Comparison of ENCODE assay signal across 8 cellular contexts in genomic region chr2:3535794-3536681, GRCh38. TPM values are rescaled to one million over a fixed set of nuclear protein-coding genes. Genes with fewer than 3 reads are reported as not detected.
DNase-seq lines count a peak whose midpoint lies in the region; TF ChIP-seq lines count a peak whose summit lies in the region.

No MANE protein-coding gene starts in this region.

- peaks cover 17% of the 10 kb centered on the region for H3K4me1 Mint-ChIP-seq in Calu3 (ENCODE audit: low read depth, unreplicated experiment)

- peak overlapping the region; percentile 99 for H3K27ac Mint-ChIP-seq in Calu3 (ENCODE audit: unreplicated experiment)

- no peaks in the 10 kb centered on the region for H3K27me3 ChIP-seq in adrenal gland
- H3K27me3 ChIP-seq in right atrium auricular region: no peaks in the 10 kb centered on the region

- peak overlapping the region; percentile 90 for H3K4me3 Mint-ChIP-seq in Calu3 (ENCODE audit: low read depth, unreplicated experiment)

- 13 to 24% (median 17%) methylated on average over 24 of the region's 24 CpGs for WGBS in adrenal gland, 4 donors

- DNase-seq in Calu3 (peak; percentile 58), HT-29 (ENCODE audit: low spot score) (peak; percentile 77), adrenal gland (peak; percentile 76 to 90 (median 86)), right atrium auricular region (ENCODE audit: low spot score) (peak; percentile 86), retinal pigment epithelial cell (ENCODE audit: low read depth) (peak; percentile 79), germinal center (ENCODE audit: low spot score) (no peak), middle frontal gyrus (ENCODE audit: extremely low spot score, low spot score) (no peak), DMS53 treated with DMSO at 0.1 percent for 48 hours (lab: John Stamatoyannopoulos, UW; ENCODE audit: unreplicated experiment) (no peak)

- peak; percentile 50 to 81 for TF ChIP-seq POLR2A in adrenal gland (IDR thresholded peaks at IDR 0.05)

- no peaks in the 10 kb centered on the region for H3K9me3 Mint-ChIP-seq in Calu3 (ENCODE audit: low read depth, unreplicated experiment)

- H3K27ac ChIP-seq in adrenal gland (peak overlapping the region; percentile 65 to 98 (median 97)), right atrium auricular region (peak overlapping the region; percentile 89 to 93)

- TSS peak; percentile 56 for BruUV-seq in Calu3 (replicated peaks; lab: Mats Ljungman, UMichigan)

- intact Hi-C loops in Calu3 (cut with micrococcal nuclease; ENCODE audit: unreplicated experiment): no loop called here
- intact Hi-C loops in adrenal gland (cut with DNase I): no loop called here

- H3K27me3 Mint-ChIP-seq in Calu3 (ENCODE audit: unreplicated experiment): no peaks in the 10 kb centered on the region

- TF ChIP-seq CTCF in Calu3 (IDR thresholded peaks at IDR 0.05; ENCODE audit: unreplicated experiment) (no peak), adrenal gland (IDR thresholded peaks at IDR 0.05) (peak in 5 of 6 experiments; percentile 25 to 39 (median 32)), right atrium auricular region (IDR thresholded peaks at IDR 0.05) (peak in 1 of 2 donors; percentile 37), retinal pigment epithelial cell (conservative IDR thresholded peaks at IDR 0.05; ENCODE audit: low read depth, low read length) (peak; percentile 40)

- CTCF ChIA-PET in Calu3 (lab: Charles Lee): interaction anchor here (1.0 to 1.8 kb wide), 3 partner anchors 18 to 42 kb away, joined by 3 to 7 read pairs (median 4); partner anchors contain the start of gene RNASEH1

- H3K4me3 ChIP-seq in adrenal gland (peak overlapping the region in 2 of 4 donors; percentile 14 to 36), right atrium auricular region (peak overlapping the region; percentile 26 to 43), retinal pigment epithelial cell (ENCODE audit: low read length) (peak overlapping the region; percentile 41)

- peaks cover 36% of the 10 kb centered on the region for H3K36me3 Mint-ChIP-seq in Calu3 (ENCODE audit: insufficient read depth, unreplicated experiment)

- H3K9me3 ChIP-seq in adrenal gland (replicated peaks in 1 of 3) (no peaks in the 10 kb centered on the region), right atrium auricular region (no peaks in the 10 kb centered on the region)

- H3K4me1 ChIP-seq in adrenal gland (replicated peaks in 1 of 2) (peaks cover 18 to 21% of the 10 kb centered on the region in 2 donors), right atrium auricular region (peaks cover 0 to 32% of the 10 kb centered on the region in 2 donors)

- H3K36me3 ChIP-seq in adrenal gland (replicated peaks in 1 of 2) (peaks cover 0 to 12% of the 10 kb centered on the region in 2 donors), right atrium auricular region (no peaks in the 10 kb centered on the region)

RNA-seq across cellular contexts. Expression of gene ADI1, which starts 16.7 kb away (rescaled TPM):
- 30.1 and 32.6 TPM in 2 replicates for total RNA-seq in Calu3 (2022)
- total RNA-seq in HT-29 (2014; rRNA removed; shearing (Covaris generic)): 41.7 and 47.4 TPM in 2 replicates
- total RNA-seq in adrenal gland: 100 to 1,000 TPM in 4 of 8 donors, 10 to 100 TPM in 4; 79.6 to 147 (median 103) TPM
- polyA plus RNA-seq in adrenal gland: 100 to 1,000 TPM in 1 of 3 donors, 10 to 100 TPM in 2; 50.0 to 160 (median 64.3) TPM
- total RNA-seq in right atrium auricular region: 100 to 1,000 TPM; 130 to 184 TPM

RNA-seq across cellular contexts. Expression of gene RNASEH1, which starts 22.1 kb away (rescaled TPM):
- 29.8 and 30.2 TPM in 2 replicates for total RNA-seq in Calu3 (2022)
- total RNA-seq in HT-29 (2014; rRNA removed; shearing (Covaris generic)): 20.0 and 28.1 TPM in 2 replicates
- total RNA-seq in adrenal gland: 10 to 100 TPM in 7 of 8 donors, 1 to 10 TPM in 1; 7.0 to 27.6 (median 17.5) TPM
- 10 to 100 TPM in 1 of 3 donors, 1 to 10 TPM in 2; 4.5 to 25.6 (median 9.7) TPM for polyA plus RNA-seq in adrenal gland
- total RNA-seq in right atrium auricular region: 10 to 100 TPM; 16.9 to 18.6 TPM

RNA-seq across cellular contexts. Expression of gene RPS7, which starts 39.0 kb away (rescaled TPM):
- 1,135 and 1,226 TPM in 2 replicates for total RNA-seq in Calu3 (2022)
- 1,412 and 1,563 TPM in 2 replicates for total RNA-seq in HT-29 (2014; rRNA removed; shearing (Covaris generic))
- total RNA-seq in adrenal gland: 1,000 to 10,000 TPM in 4 of 8 donors, 100 to 1,000 TPM in 4; 815 to 2,720 (median 1,203) TPM
- 1,000 to 10,000 TPM; 1,199 to 2,655 (median 1,714) TPM for polyA plus RNA-seq in adrenal gland
- 1,000 to 10,000 TPM; 1,479 to 1,487 TPM for total RNA-seq in right atrium auricular region

RNA-seq across cellular contexts. Expression of gene COLEC11, which starts 58.9 kb away (rescaled TPM):
- total RNA-seq in Calu3 (2022): not detected in 2 replicates
- not detected in 2 replicates for total RNA-seq in HT-29 (2014; rRNA removed; shearing (Covaris generic))
- total RNA-seq in adrenal gland: 100 to 1,000 TPM in 2 of 8 donors, 10 to 100 TPM in 6; 21.9 to 132 (median 69.3) TPM
- polyA plus RNA-seq in adrenal gland: 100 to 1,000 TPM in 2 of 3 donors, 10 to 100 TPM in 1; 16.8 to 155 (median 107) TPM
- total RNA-seq in right atrium auricular region: 10 to 100 TPM; 27.8 to 56.6 TPM

Comparison
In these comparisons a context has a peak if more than half of its experiments do, and no peak if none do; other contexts are left out.
1. DNase-seq: peak in Calu3 (single experiment), HT-29 (single experiment), adrenal gland (7 of 7), right atrium auricular region (single experiment) and retinal pigment epithelial cell (single experiment); none in germinal center (single experiment), middle frontal gyrus (single experiment) and DMS53 treated with DMSO at 0.1 percent for 48 hours (single experiment).